ENCODE assay signal across 8 cellular contexts in genomic region chr16:18789515-18789849, GRCh38. TPM values are rescaled to one million over a fixed set of nuclear protein-coding genes. Genes with fewer than 3 reads are reported as not detected.
A peak's percentile ranks its signal among the peaks of the same experiment; 100 is the strongest.
DNase-seq lines count a peak whose midpoint lies in the region; ATAC-seq and TF ChIP-seq lines count a peak whose summit lies in the region.

No MANE protein-coding gene starts in this region.

- H3K4me3 Mint-ChIP-seq in glutamatergic neuron (ENCODE audit: unreplicated experiment): peak overlapping the region; percentile 95

- peaks cover 10% of the 10 kb centered on the region for H3K9me3 Mint-ChIP-seq in glutamatergic neuron (ENCODE audit: unreplicated experiment)

- H3K4me1 Mint-ChIP-seq in glutamatergic neuron (ENCODE audit: low read depth, unreplicated experiment): peaks cover 32% of the 10 kb centered on the region

- DNase-seq in glutamatergic neuron (no peak), skeletal muscle cell (ENCODE audit: low read depth) (no peak), C1 segment of cervical spinal cord (lab: John Stamatoyannopoulos, UW) (no peak), NCI-H524 treated with DMSO at 0.1 percent for 48 hours (lab: John Stamatoyannopoulos, UW) (no peak)

- TF ChIP-seq CTCF in GM12875 (IDR thresholded peaks at IDR 0.05; ENCODE audit: borderline replicate concordance, insufficient read depth, low read depth, low read length) (no peak), WI38 (IDR thresholded peaks at IDR 0.05; ENCODE audit: low read depth, low read length) (no peak), glutamatergic neuron (IDR thresholded peaks at IDR 0.05; ENCODE audit: partially characterized antibody, unreplicated experiment) (no peak)

- H3K4me3 ChIP-seq in GM12875 (ENCODE audit: low read depth, low read length): peak overlapping the region; percentile 86
- peak overlapping the region; percentile 92 for H3K4me3 ChIP-seq in WI38 (ENCODE audit: low read depth, low read length)
- peak overlapping the region; percentile 92 for H3K4me3 ChIP-seq in skeletal muscle cell (ENCODE audit: low read depth, low read length)

- peak overlapping the region; percentile 89 for H3K27ac Mint-ChIP-seq in glutamatergic neuron (ENCODE audit: unreplicated experiment)

- H3K27me3 Mint-ChIP-seq in glutamatergic neuron (ENCODE audit: unreplicated experiment): no peaks in the 10 kb centered on the region

- peaks cover 16% of the 10 kb centered on the region for H3K36me3 Mint-ChIP-seq in glutamatergic neuron (ENCODE audit: unreplicated experiment)

- ATAC-seq in HG02852 (IDR thresholded peaks at IDR 0.05; ENCODE audit: unreplicated experiment) (no peak), GM19467 (IDR thresholded peaks at IDR 0.05; ENCODE audit: unreplicated experiment) (no peak)

RNA-seq across cellular contexts. Expression of gene RPS15A, which starts 0.7 kb away (rescaled TPM):
- total RNA-seq in glutamatergic neuron (ENCODE audit: unreplicated experiment): 784 TPM

RNA-seq across cellular contexts. Expression of gene ARL6IP1, which starts 11.9 kb away (rescaled TPM):
- total RNA-seq in glutamatergic neuron (ENCODE audit: unreplicated experiment): 238 TPM
